ENCODE assay signal across 14 cellular contexts in the genomic region with DNA sequence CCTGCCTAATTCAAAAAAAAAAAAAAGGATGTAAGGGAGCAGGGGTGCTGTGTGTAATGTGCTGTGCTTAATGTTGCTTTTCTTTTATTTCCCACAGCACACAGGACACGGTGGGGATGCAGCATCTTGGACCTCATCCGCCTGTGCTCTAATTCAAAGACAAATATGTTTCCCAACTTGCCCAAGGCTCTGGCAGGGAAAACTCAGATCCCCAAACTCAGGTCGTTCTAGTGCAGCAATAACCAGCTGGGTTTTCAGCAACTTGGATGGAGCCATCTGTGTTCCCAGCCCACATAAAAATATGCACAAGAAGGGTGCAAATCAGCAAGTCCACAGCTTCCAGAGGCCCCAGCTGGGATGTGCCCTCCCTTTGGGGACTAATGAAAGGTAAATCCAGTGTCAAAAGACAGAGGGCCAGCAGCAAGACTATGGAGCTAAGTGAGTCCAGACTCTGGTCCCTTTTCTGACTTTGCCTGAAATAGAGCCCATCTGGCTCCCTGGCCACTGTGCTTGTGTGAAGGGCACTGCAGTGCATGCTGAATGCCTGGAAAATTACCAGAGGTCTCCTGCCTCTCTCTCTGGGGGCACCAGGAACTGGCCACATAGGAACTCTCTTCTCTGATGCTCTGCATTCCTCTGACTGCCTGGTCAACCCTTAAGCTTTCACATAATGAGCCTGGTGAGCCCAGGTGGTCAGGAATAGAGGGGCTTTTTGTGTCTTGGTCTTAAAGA.
DNase-seq lines count a peak whose midpoint lies in the region; TF ChIP-seq lines count a peak whose summit lies in the region.
"Had no signal": no experiment of that assay in that cellular context is flagged by ENCODE, and none has a peak within 500 bp of the region (broad histone marks: within the 10 kb centered on the region; RNA-seq: fewer than 3 reads in every experiment).

No MANE protein-coding gene starts in this region.

- H3K79me2 ChIP-seq in Karpas-422 (ENCODE audit: low read length): no peaks in the 10 kb centered on the region

- intact Hi-C loops in esophagus muscularis mucosa (cut with DNase I): no loop called here
- intact Hi-C loops in thyroid gland (cut with DNase I): no loop called here

- H3K9me2 ChIP-seq in Karpas-422 (replicated peaks; ENCODE audit: insufficient read depth, low read length): no peaks in the 10 kb centered on the region

- DNase-seq in AG08395 (ENCODE audit: low spot score): peak; percentile 10
- peak; percentile 17 for DNase-seq in MG63
- no peak for DNase-seq in esophagus muscularis mucosa (ENCODE audit: extremely low spot score)
- DNase-seq in myocyte (ENCODE audit: low read depth): peak; percentile 47
- DNase-seq in SJCRH30: no peak
- no peak for DNase-seq in NCI-H510A treated with DMSO at 0.1 percent for 48 hours (lab: John Stamatoyannopoulos, UW)
- no peak for DNase-seq in thyroid gland
- no peak for DNase-seq in Karpas-422
- DNase-seq: activated CD8-positive, alpha-beta T cell treated with anti-CD3 and anti-CD28 coated beads for 36 hours; activated gamma-delta T cell treated with Interleukin-2 at 50 U/mL for 16 hours; KG1; naive B cell; NCI-H2029 treated with DMSO at 0.1 percent for 48 hours; T-helper 9 cell had no signal

- H3K9ac ChIP-seq in Karpas-422 (ENCODE audit: low read length): no peak overlapping the region

- no peak overlapping the region for H3K4me2 ChIP-seq in Karpas-422 (ENCODE audit: low read depth, low read length, poor library complexity, severe bottlenecking)

- TF ChIP-seq POLR2A in esophagus muscularis mucosa (IDR thresholded peaks at IDR 0.05; ENCODE audit: low read depth) (no peak), thyroid gland (IDR thresholded peaks at IDR 0.05) (no peak)

- peaks cover 31 to 42% (median 37%) of the 10 kb centered on the region in 4 donors for H3K4me1 ChIP-seq in esophagus muscularis mucosa
- H3K4me1 ChIP-seq in SJCRH30: no peaks in the 10 kb centered on the region
- peaks cover 0 to 24% of the 10 kb centered on the region in 2 donors for H3K4me1 ChIP-seq in thyroid gland
- no peaks in the 10 kb centered on the region for H3K4me1 ChIP-seq in Karpas-422 (ENCODE audit: low read length)

- H3K27ac ChIP-seq in esophagus muscularis mucosa (replicated peaks in 1 of 4) (peak overlapping the region in 3 of 4 donors; percentile 2 to 41 (median 22)), SJCRH30 (no peak overlapping the region), thyroid gland (no peak overlapping the region), Karpas-422 (ENCODE audit: low read length) (no peak overlapping the region)

- no peaks in the 10 kb centered on the region for H4K20me1 ChIP-seq in Karpas-422 (ENCODE audit: insufficient read depth, low read depth, low read length)

- peaks cover 9% of the 10 kb centered on the region; the same call in 1 of the 2 replicates for H3K9me3 ChIP-seq in MG63
- peaks cover 0 to 8% (median 6%) of the 10 kb centered on the region in 4 donors for H3K9me3 ChIP-seq in esophagus muscularis mucosa
- H3K9me3 ChIP-seq in SJCRH30 (replicated peaks): no peaks in the 10 kb centered on the region
- no peaks in the 10 kb centered on the region for H3K9me3 ChIP-seq in thyroid gland
- H3K9me3 ChIP-seq in Karpas-422 (ENCODE audit: low read length): no peaks in the 10 kb centered on the region

- H2AFZ ChIP-seq in Karpas-422 (ENCODE audit: low read length): no peak overlapping the region

- H3K36me3 ChIP-seq in MG63: no peaks in the 10 kb centered on the region
- no peaks in the 10 kb centered on the region for H3K36me3 ChIP-seq in esophagus muscularis mucosa
- H3K36me3 ChIP-seq in SJCRH30: no peaks in the 10 kb centered on the region
- no peaks in the 10 kb centered on the region for H3K36me3 ChIP-seq in thyroid gland
- no peaks in the 10 kb centered on the region for H3K36me3 ChIP-seq in Karpas-422 (ENCODE audit: insufficient read depth, low read length)

- H3K4me3 ChIP-seq in MG63 (no peak overlapping the region), esophagus muscularis mucosa (no peak overlapping the region), SJCRH30 (no peak overlapping the region), thyroid gland (replicated peaks in 1 of 3) (no peak overlapping the region), Karpas-422 (ENCODE audit: low read length) (no peak overlapping the region)

- WGBS in esophagus muscularis mucosa: 80% methylated on average over 2 of the region's 3 CpGs
- WGBS in thyroid gland, 2 donors: 71 to 75% methylated on average over 3 of the region's 3 CpGs

- TF ChIP-seq EP300 in esophagus muscularis mucosa (IDR thresholded peaks at IDR 0.05): no peak

- no peak for TF ChIP-seq CTCF in esophagus muscularis mucosa (IDR thresholded peaks at IDR 0.05)
- no peak for TF ChIP-seq CTCF in thyroid gland (IDR thresholded peaks at IDR 0.05)

- no peaks in the 10 kb centered on the region for H3K27me3 ChIP-seq in MG63
- no peaks in the 10 kb centered on the region for H3K27me3 ChIP-seq in esophagus muscularis mucosa
- H3K27me3 ChIP-seq in SJCRH30: no peaks in the 10 kb centered on the region
- no peaks in the 10 kb centered on the region for H3K27me3 ChIP-seq in thyroid gland
- H3K27me3 ChIP-seq in Karpas-422 (ENCODE audit: low read length): no peaks in the 10 kb centered on the region

Comparison
In these comparisons a context has a peak if more than half of its experiments do, and no peak if none do; other contexts are left out.
1. DNase-seq: peak in AG08395 (single experiment), MG63 (single experiment) and myocyte (single experiment); none in esophagus muscularis mucosa (single experiment), SJCRH30 (0 of 2), NCI-H510A treated with DMSO at 0.1 percent for 48 hours (single experiment), thyroid gland (0 of 2) and Karpas-422 (single experiment).
2. H3K27ac ChIP-seq: peak in esophagus muscularis mucosa (3 of 4); none in SJCRH30 (single experiment), thyroid gland (0 of 3) and Karpas-422 (single experiment).